In the genomic region with DNA sequence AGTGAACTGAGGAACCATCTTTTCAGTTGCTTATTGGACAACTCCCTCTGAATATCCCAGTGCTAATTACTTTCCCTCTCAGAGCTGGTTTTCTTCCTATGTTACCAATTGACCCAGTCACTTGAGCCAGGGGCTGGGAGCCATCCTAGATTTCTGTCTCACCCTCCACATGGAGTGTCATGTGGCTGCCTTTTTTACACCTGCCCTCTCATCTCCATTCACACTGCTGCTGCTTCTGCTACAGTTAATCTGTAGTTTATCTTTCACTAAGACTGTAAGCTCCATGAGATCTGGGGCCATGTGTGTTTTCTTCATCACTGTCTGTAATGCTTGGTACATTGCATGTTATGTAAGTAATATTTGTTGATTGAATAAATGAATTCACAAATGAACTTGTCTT, we compare ENCODE assay signal across 15 cellular contexts. TPM values are rescaled to one million over a fixed set of nuclear protein-coding genes. Genes with fewer than 3 reads are reported as not detected.
DNase-seq lines count a peak whose midpoint lies in the region; ATAC-seq, FAIRE-seq and TF ChIP-seq lines count a peak whose summit lies in the region.
"Had no signal": no experiment of that assay in that cellular context is flagged by ENCODE, and none has a peak within 500 bp of the region (broad histone marks: within the 10 kb centered on the region; RNA-seq: fewer than 3 reads in every experiment).

No MANE protein-coding gene starts in this region.

- H3K36me3 Mint-ChIP-seq in activated naive CD8-positive, alpha-beta T cell = no peaks in the 10 kb centered on the region
- no peaks in the 10 kb centered on the region for H3K36me3 Mint-ChIP-seq in activated naive CD8-positive, alpha-beta T cell treated with anti-CD3 and anti-CD28 coated beads for 36 hours
- H3K36me3 Mint-ChIP-seq in T-helper 17 cell (ENCODE audit: low read depth) = peaks cover 2% of the 10 kb centered on the region

- intact Hi-C loops in tibial artery (cut with DNase I; ENCODE audit: low total_unique reads) = no loop called here

- no peaks in the 10 kb centered on the region for H3K27me3 ChIP-seq in tibial artery

- H3K4me3 ChIP-seq in tibial artery = no peak overlapping the region
- H3K4me3 ChIP-seq: HAP-1 had no signal

- H3K4me1 ChIP-seq in tibial artery = peaks cover 0 to 94% (median 42%) of the 10 kb centered on the region in 4 donors

- FAIRE-seq in H54 (lab: Jason Lieb, UNC) = no peak
- FAIRE-seq: D721Med had no signal

- H3K4me1 Mint-ChIP-seq in activated naive CD8-positive, alpha-beta T cell (ENCODE audit: low read depth) = peaks cover 17% of the 10 kb centered on the region
- H3K4me1 Mint-ChIP-seq in activated naive CD8-positive, alpha-beta T cell treated with anti-CD3 and anti-CD28 coated beads for 36 hours = peaks cover 10% of the 10 kb centered on the region
- H3K4me1 Mint-ChIP-seq in T-helper 17 cell = peaks cover 45% of the 10 kb centered on the region

- H3K36me3 ChIP-seq in tibial artery = peaks cover 0 to 10% (median 6%) of the 10 kb centered on the region in 3 donors
- H3K36me3 ChIP-seq: HAP-1 had no signal

- TF ChIP-seq POLR2A in H54 (IDR thresholded peaks at IDR 0.05; ENCODE audit: low read depth, low read length) = no peak

- no peaks in the 10 kb centered on the region for H3K9me3 Mint-ChIP-seq in activated naive CD8-positive, alpha-beta T cell (ENCODE audit: low read depth)
- no peaks in the 10 kb centered on the region for H3K9me3 Mint-ChIP-seq in activated naive CD8-positive, alpha-beta T cell treated with anti-CD3 and anti-CD28 coated beads for 36 hours
- H3K9me3 Mint-ChIP-seq: activated naive CD8-positive, alpha-beta T cell treated with anti-CD3 and anti-CD28 coated beads, Interleukin-2, amount 50 U/mL, for 24 hours had no signal

- H3K9me3 ChIP-seq in T-helper 17 cell (ENCODE audit: control insufficient read depth, low read length, poor library complexity, severe bottlenecking) (no peaks in the 10 kb centered on the region), tibial artery (no peaks in the 10 kb centered on the region)
- H3K9me3 ChIP-seq: HAP-1 had no signal

- H3K27ac Mint-ChIP-seq in activated naive CD8-positive, alpha-beta T cell = peak overlapping the region; percentile 19
- H3K27ac Mint-ChIP-seq in activated naive CD8-positive, alpha-beta T cell treated with anti-CD3 and anti-CD28 coated beads for 36 hours = no peak overlapping the region
- peak overlapping the region; percentile 68 for H3K27ac Mint-ChIP-seq in T-helper 17 cell
- H3K27ac Mint-ChIP-seq: activated naive CD8-positive, alpha-beta T cell treated with anti-CD3 and anti-CD28 coated beads, Interleukin-2, amount 50 U/mL, for 24 hours had no signal

- DNase-seq in activated naive CD8-positive, alpha-beta T cell treated with anti-CD3 and anti-CD28 coated beads for 36 hours = no peak
- DNase-seq in T-helper 17 cell (no peak), myocyte (ENCODE audit: low read depth) (peak; percentile 43), tibial artery (no peak), H54 (ENCODE audit: insufficient read length, low spot score) (no peak), NK-92 (lab: John Stamatoyannopoulos, UW; ENCODE audit: unreplicated experiment) (no peak)
- DNase-seq in activated CD4-positive, alpha-beta T cell treated with anti-CD3 and anti-CD28 coated beads, Interleukin-2, amount 50 U/mL, for 4 hours = no peak
- DNase-seq: activated CD8-positive, alpha-beta memory T cell treated with anti-CD3 and anti-CD28 coated beads, Interleukin-2, amount 50 U/mL, for 48 hours; activated naive CD8-positive, alpha-beta T cell treated with anti-CD3 and anti-CD28 coated beads, Interleukin-2, amount 50 U/mL, for 24 hours; NCI-H446; stimulated activated CD4-positive, alpha-beta T cell treated with anti-CD3 and anti-CD28 coated beads, Interleukin-2, amount 100 ng/mL, for 48 hours; SW 1271 had no signal

- H3K4me3 Mint-ChIP-seq in activated naive CD8-positive, alpha-beta T cell = no peak overlapping the region
- H3K4me3 Mint-ChIP-seq in activated naive CD8-positive, alpha-beta T cell treated with anti-CD3 and anti-CD28 coated beads for 36 hours = no peak overlapping the region
- no peak overlapping the region for H3K4me3 Mint-ChIP-seq in T-helper 17 cell
- H3K4me3 Mint-ChIP-seq: activated naive CD8-positive, alpha-beta T cell treated with anti-CD3 and anti-CD28 coated beads, Interleukin-2, amount 50 U/mL, for 24 hours had no signal

- no peak for TF ChIP-seq CTCF in tibial artery (IDR thresholded peaks at IDR 0.05)

- peak overlapping the region; percentile 14 to 81 for H3K27ac ChIP-seq in tibial artery

- no peak for ATAC-seq in T-helper 17 cell
- ATAC-seq: activated naive CD8-positive, alpha-beta T cell treated with anti-CD3 and anti-CD28 coated beads, Interleukin-2, amount 50 U/mL, for 24 hours had no signal

- no peaks in the 10 kb centered on the region for H3K27me3 Mint-ChIP-seq in activated naive CD8-positive, alpha-beta T cell
- no peaks in the 10 kb centered on the region for H3K27me3 Mint-ChIP-seq in activated naive CD8-positive, alpha-beta T cell treated with anti-CD3 and anti-CD28 coated beads for 36 hours
- no peaks in the 10 kb centered on the region for H3K27me3 Mint-ChIP-seq in T-helper 17 cell
- H3K27me3 Mint-ChIP-seq: activated naive CD8-positive, alpha-beta T cell treated with anti-CD3 and anti-CD28 coated beads, Interleukin-2, amount 50 U/mL, for 24 hours had no signal

RNA-seq across cellular contexts. Expression of a gene that starts 35.8 kb away (rescaled TPM):
- total RNA-seq in activated naive CD8-positive, alpha-beta T cell treated with anti-CD3 and anti-CD28 coated beads for 36 hours = 10 to 100 TPM in 1 of 2 experiments, 1 to 10 TPM in 1; 9.6 to 10.0 TPM
- total RNA-seq in T-helper 17 cell = 100 to 1,000 TPM in 1 of 2 donors, 10 to 100 TPM in 1; 79.1 to 245 TPM
- 211 and 240 TPM in 2 replicates for total RNA-seq in myocyte
- 134 TPM for polyA plus RNA-seq in myocyte (2012)

Comparison
In these comparisons a context has a peak if more than half of its experiments do, and no peak if none do; other contexts are left out.
1. RNA of a gene that starts 35.8 kb away (total RNA-seq): 79.1 to 245 TPM in T-helper 17 cell and 211 to 240 TPM in myocyte; 9.6 to 10.0 TPM in activated naive CD8-positive, alpha-beta T cell treated with anti-CD3 and anti-CD28 coated beads for 36 hours; every median in the first group is over 4 times any median in the second.